In the genomic region with DNA sequence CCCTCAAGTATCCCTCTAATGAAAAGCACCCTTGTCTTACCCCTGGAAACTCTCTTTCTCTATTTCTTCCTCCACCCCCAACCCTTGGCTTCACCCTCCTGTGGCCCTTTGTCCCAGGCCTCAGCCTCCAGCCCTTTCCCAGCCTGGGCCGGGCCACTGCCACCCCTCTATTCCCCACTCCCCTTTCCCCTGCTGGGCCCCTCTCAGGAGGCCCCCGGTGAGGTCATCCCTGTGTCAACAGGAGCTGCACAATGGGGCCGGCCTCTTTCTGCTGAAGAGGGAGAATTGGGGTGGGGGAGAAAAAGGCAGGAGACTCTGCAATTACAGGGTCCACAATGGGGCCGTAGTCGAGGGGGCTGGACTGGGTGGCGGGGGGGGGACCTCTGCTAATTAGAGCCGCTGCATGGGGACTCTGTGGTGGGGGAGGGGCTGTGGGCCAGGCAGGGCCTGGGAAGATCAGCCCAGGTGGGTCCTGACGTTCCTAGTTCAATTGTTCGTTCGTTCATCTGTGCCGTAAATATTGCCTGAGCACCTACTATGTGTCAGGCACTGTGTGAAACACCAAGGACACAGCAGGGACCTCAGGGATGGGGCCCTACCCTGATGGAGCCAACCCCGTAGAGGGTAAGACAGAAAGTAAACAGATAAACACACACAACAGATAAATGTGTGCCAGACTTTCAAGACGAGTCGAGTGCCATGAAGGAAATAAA, we compare ENCODE assay signal across 18 cellular contexts. TPM values are rescaled to one million over a fixed set of nuclear protein-coding genes. Genes with fewer than 3 reads are reported as not detected.
"Had no signal": no experiment of that assay in that cellular context is flagged by ENCODE, and none has a peak within 500 bp of the region (broad histone marks: within the 10 kb centered on the region; RNA-seq: fewer than 3 reads in every experiment).

No MANE protein-coding gene starts in this region.

- H3K9me3 ChIP-seq: mucosa of descending colon, stomach, thoracic aorta had no signal

- H3K36me3 ChIP-seq: stomach, thoracic aorta had no signal

- DNase-seq: activated CD4-positive, alpha-beta T cell treated with anti-CD3 and anti-CD28 coated beads for 48 hours; activated T-cell treated with anti-CD3 and anti-CD28 coated beads for 4 hours; amygdala; effector memory CD8-positive, alpha-beta T cell; erythroblast; hippocampal formation; mucosa of descending colon; naive thymus-derived CD8-positive, alpha-beta T cell; stimulated activated CD4-positive, alpha-beta T cell treated with anti-CD3 and anti-CD28 coated beads, Interleukin-4, amount 100 ng/mL, for 4 hours; stomach; T-cell; T1000 had no signal

- ATAC-seq: activated T-helper 17 cell treated with anti-CD3 and anti-CD28 coated beads, Interleukin-2, amount 50 U/mL, for 72 hours; effector memory CD8-positive, alpha-beta T cell; mucosa of descending colon; naive thymus-derived CD8-positive, alpha-beta T cell; T-cell had no signal

- H3K4me3 ChIP-seq: lung, mucosa of descending colon, skin epidermis, stomach, thoracic aorta had no signal

- H3K27ac ChIP-seq: skin epidermis, stomach, thoracic aorta had no signal

RNA-seq across cellular contexts. Expression of gene MPPED1, which starts 18.5 kb away (rescaled TPM):
- total RNA-seq: activated T-helper 17 cell treated with anti-CD3 and anti-CD28 coated beads, Interleukin-2, amount 50 U/mL, for 72 hours; naive thymus-derived CD8-positive, alpha-beta T cell; osteocyte; renal cortical epithelial cell; T-cell; thoracic aorta had no signal

RNA-seq across cellular contexts. Expression of gene SCUBE1, which starts 50.1 kb away (rescaled TPM):
- total RNA-seq: activated T-helper 17 cell treated with anti-CD3 and anti-CD28 coated beads, Interleukin-2, amount 50 U/mL, for 72 hours; naive thymus-derived CD8-positive, alpha-beta T cell had no signal
- polyA plus RNA-seq: naive thymus-derived CD8-positive, alpha-beta T cell had no signal
